In the genomic region with DNA sequence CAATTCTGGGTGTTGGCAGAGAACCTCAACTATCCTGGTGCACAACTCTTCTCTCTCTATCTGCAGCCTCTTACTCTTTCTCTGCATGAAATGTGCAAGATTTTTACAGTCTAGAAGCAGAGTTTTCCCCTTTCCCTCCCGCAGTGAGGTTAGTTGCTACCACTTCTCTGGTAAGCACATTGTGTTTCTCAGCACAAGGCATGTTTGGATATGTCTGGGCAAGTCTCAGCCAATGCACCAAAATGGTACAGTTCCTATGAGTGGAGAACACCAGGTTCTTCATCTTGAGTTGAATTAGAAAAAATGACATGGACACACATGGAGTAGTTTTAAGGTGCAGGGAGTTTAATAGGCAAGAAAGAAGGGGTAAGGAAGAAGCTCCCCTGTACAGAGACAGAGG, we compare ENCODE assay signal across 23 cellular contexts.
DNase-seq lines count a peak whose midpoint lies in the region; ATAC-seq, FAIRE-seq and TF ChIP-seq lines count a peak whose summit lies in the region.
"Had no signal": no experiment of that assay in that cellular context is flagged by ENCODE, and none has a peak within 500 bp of the region (broad histone marks: within the 10 kb centered on the region; RNA-seq: fewer than 3 reads in every experiment).

No MANE protein-coding gene starts in this region.

- H3K9me1 ChIP-seq in keratinocyte (ENCODE audit: control insufficient read depth, extremely low read depth, insufficient read depth, low read length), result no peaks in the 10 kb centered on the region

- H3K14ac ChIP-seq in H1 (ENCODE audit: insufficient read length), result no peak overlapping the region

- H3K27ac ChIP-seq in RWPE1 (peak overlapping the region; percentile 67), H1 (ENCODE audit: low read depth, low read length) (no peak overlapping the region), keratinocyte (ENCODE audit: control insufficient read depth, insufficient read depth, low read length) (peak overlapping the region; percentile 71), thyroid gland (no peak overlapping the region)
- H3K27ac ChIP-seq: HL-60 had no signal

- H4K91ac ChIP-seq in H1 (replicated peaks; ENCODE audit: insufficient read length, low read length), result no peak overlapping the region

- no peaks in the 10 kb centered on the region for H3K79me1 ChIP-seq in H1 (ENCODE audit: low read depth, low read length)

- TF ChIP-seq CTCF in RWPE1 (conservative IDR thresholded peaks at IDR 0.05; ENCODE audit: low read depth), result no peak
- TF ChIP-seq CTCF in H1 (IDR thresholded peaks at IDR 0.05; ENCODE audit: control extremely low read depth in 1 of 3, insufficient read depth in 1 of 3, low read depth in 1 of 3, low read length in 3 of 3), result no peak
- no peak for TF ChIP-seq CTCF in keratinocyte (optimal IDR thresholded peaks at IDR 0.05 in 1 of 3, IDR thresholded peaks at IDR 0.05 in 1 of 3, conservative IDR thresholded peaks at IDR 0.05 in 1 of 3; ENCODE audit: extremely low read depth in 1 of 3, insufficient read depth in 2 of 3, low read length in 3 of 3)
- TF ChIP-seq CTCF in thyroid gland (IDR thresholded peaks at IDR 0.05), result no peak

- intact Hi-C loops in thyroid gland (cut with DNase I), result no loop called here

- H3K79me2 ChIP-seq in H1 (ENCODE audit: control insufficient read depth in 1 of 2, insufficient read depth in 2 of 2, low read length in 2 of 2), result no peaks in the 10 kb centered on the region
- H3K79me2 ChIP-seq in keratinocyte (ENCODE audit: control insufficient read depth, insufficient read depth, low read length), result no peaks in the 10 kb centered on the region

- H3K18ac ChIP-seq in H1 (ENCODE audit: extremely low read depth, low read length), result no peak overlapping the region

- H3K4ac ChIP-seq in H1 (replicated peaks; ENCODE audit: insufficient read length, low read depth, low read length), result no peak overlapping the region

- H2BK12ac ChIP-seq in H1 (ENCODE audit: low read depth, low read length), result no peak overlapping the region

- DNase-seq in HPDE6-E6E7 (ENCODE audit: extremely low spot score), result peak; percentile 44
- peak; percentile 30 for DNase-seq in RWPE1 (ENCODE audit: low spot score)
- DNase-seq in H1 (ENCODE audit: low read depth in 1 of 2, low spot score in 2 of 2), result no peak
- DNase-seq in keratinocyte (ENCODE audit: low read depth, low spot score), result no peak
- no peak for DNase-seq in DMS 273 (lab: John Stamatoyannopoulos, UW; ENCODE audit: unreplicated experiment)
- no peak for DNase-seq in DMS79 (lab: John Stamatoyannopoulos, UW)
- DNase-seq in thyroid gland, result no peak
- DNase-seq: Calu3, DMS153, GOT3, Kasumi-1, MV-4-11, NCI-H1105, NCI-H1436 treated with DMSO at 0.1 percent for 48 hours, NCI-H1930, NCI-H2107, NCI-H446 treated with DMSO at 0.1 percent for 48 hours, NCI-H526 treated with DMSO at 0.1 percent for 48 hours, RPMI8226, SHP77 treated with DMSO at 0.1 percent for 48 hours had no signal

- TF ChIP-seq POLR2A in H1 (IDR thresholded peaks at IDR 0.05; ENCODE audit: control extremely low read depth in 1 of 2, low read depth in 2 of 2, low read length in 2 of 2) (no peak), thyroid gland (IDR thresholded peaks at IDR 0.05) (no peak)

- H3K27me3 ChIP-seq in H1 (replicated peaks in 1 of 4; ENCODE audit: control insufficient read depth in 3 of 4, extremely low read depth in 1 of 4, insufficient read depth in 3 of 4, low read length in 3 of 4), result no peaks in the 10 kb centered on the region
- H3K27me3 ChIP-seq in keratinocyte (ENCODE audit: control insufficient read depth, extremely low read depth, insufficient read depth, low read length), result no peaks in the 10 kb centered on the region
- no peaks in the 10 kb centered on the region for H3K27me3 ChIP-seq in thyroid gland

- H2BK120ac ChIP-seq in H1 (replicated peaks; ENCODE audit: low read depth, low read length), result peak overlapping the region; percentile 50

- H4K20me1 ChIP-seq in H1 (replicated peaks in 1 of 2; ENCODE audit: control insufficient read depth in 1 of 2, insufficient read depth in 2 of 2, low read length in 2 of 2) (no peaks in the 10 kb centered on the region), keratinocyte (ENCODE audit: control insufficient read depth, extremely low read depth, insufficient read depth, low read length) (no peaks in the 10 kb centered on the region)

- H4K5ac ChIP-seq in H1 (ENCODE audit: insufficient read length, low read depth, low read length), result no peak overlapping the region

- no peaks in the 10 kb centered on the region for H3K9me3 ChIP-seq in H1 (ENCODE audit: insufficient read depth in 2 of 2, low read depth in 1 of 2, low read length in 1 of 2)
- H3K9me3 ChIP-seq in keratinocyte (ENCODE audit: control insufficient read depth, low read depth, low read length), result peaks cover 14% of the 10 kb centered on the region
- H3K9me3 ChIP-seq in thyroid gland, result no peaks in the 10 kb centered on the region

- dilution Hi-C loops in keratinocyte (cut with MboI; ENCODE audit: extremely low pct_ligation_motif_present, low sequenced_read_pairs), result no loop called here

- H3K36me3 ChIP-seq in H1 (ENCODE audit: control insufficient read depth in 2 of 4, insufficient read depth in 4 of 4, low read length in 3 of 4), result no peaks in the 10 kb centered on the region
- no peaks in the 10 kb centered on the region for H3K36me3 ChIP-seq in keratinocyte (ENCODE audit: control insufficient read depth in 2 of 2, extremely low read depth in 1 of 2, insufficient read depth in 2 of 2, low read length in 2 of 2)
- no peaks in the 10 kb centered on the region for H3K36me3 ChIP-seq in thyroid gland

- 80% methylated on average over 1 of the region's 1 CpG; no CpG with 5 or more reads in 1 of the 2 experiments for WGBS in H1 (ENCODE audit: extremely low coverage in 1 of 2, insufficient coverage in 1 of 2, insufficient read length in 1 of 2, insufficient replicate concordance in 2 of 2, low coverage in 1 of 2, low lambda C conversion rate in 2 of 2, missing lambda C conversion rate in 1 of 2), 2 experiments
- WGBS in thyroid gland, 2 donors, result 65 to 86% methylated on average over 1 of the region's 1 CpG

- no peak overlapping the region for H2AK5ac ChIP-seq in H1 (ENCODE audit: low read depth, low read length)

- H3K23me2 ChIP-seq in H1 (ENCODE audit: low read depth, low read length), result no peaks in the 10 kb centered on the region

- H2BK5ac ChIP-seq in H1 (ENCODE audit: low read depth, low read length), result peak overlapping the region; percentile 76; the same call in 1 of the 2 replicates

- H3K4me1 ChIP-seq in H1 (replicated peaks in 1 of 4; ENCODE audit: control insufficient read depth in 3 of 4, insufficient read depth in 4 of 4, low read length in 3 of 4), result peaks cover 0 to 6% (median 1%) of the 10 kb centered on the region in 4 experiments; a peak in 1 of 7 replicates
- H3K4me1 ChIP-seq in keratinocyte (ENCODE audit: control insufficient read depth, extremely low read depth, insufficient read depth, low read length), result peaks cover 21% of the 10 kb centered on the region
- no peaks in the 10 kb centered on the region for H3K4me1 ChIP-seq in thyroid gland

- CTCF ChIA-PET in RWPE1 (lab: Yijun Ruan, JAX), result no interaction called here
- CTCF ChIA-PET in H1 (lab: Charles Lee; ENCODE audit: partially characterized antibody), result interaction anchor here (0.5 to 4.3 kb wide), 5 partner anchors 10 to 505 kb away, joined by 3 to 26 read pairs (median 17); no protein-coding TSS in a partner anchor

- H3K4me2 ChIP-seq in H1 (ENCODE audit: insufficient read depth in 1 of 2, low read depth in 2 of 2, low read length in 2 of 2) (no peak overlapping the region), keratinocyte (ENCODE audit: control insufficient read depth, extremely low read depth, insufficient read depth, low read depth, low read length) (peak overlapping the region; percentile 27)

- H3K56ac ChIP-seq in H1 (replicated peaks; ENCODE audit: insufficient read length, low read depth, low read length), result no peak overlapping the region

- no peak overlapping the region for H2BK15ac ChIP-seq in H1 (ENCODE audit: low read length)

- no peak overlapping the region for H2AFZ ChIP-seq in H1 (ENCODE audit: low read length)
- peak overlapping the region; percentile 54 for H2AFZ ChIP-seq in keratinocyte (ENCODE audit: control insufficient read depth, low read length)

- TF ChIP-seq RAD21 in H1 (IDR thresholded peaks at IDR 0.05 in 1 of 2, conservative IDR thresholded peaks at IDR 0.05 in 1 of 2; ENCODE audit: low read depth in 2 of 2, low read length in 2 of 2), result no peak

- no peak overlapping the region for H3K9ac ChIP-seq in H1 (replicated peaks in 1 of 4; ENCODE audit: extremely low read depth in 1 of 4, low read depth in 3 of 4, low read length in 3 of 4)
- no peak overlapping the region for H3K9ac ChIP-seq in keratinocyte (ENCODE audit: control insufficient read depth, extremely low read depth, insufficient read depth, low read length)

- POLR2A ChIA-PET in RWPE1 (lab: Yijun Ruan, JAX; ENCODE audit: low non-redundant PET), result no interaction called here
- POLR2A ChIA-PET in H1 (lab: Charles Lee; ENCODE audit: partially characterized antibody), result no interaction called here

- ATAC-seq in HG03097 (IDR thresholded peaks at IDR 0.05; ENCODE audit: low FRiP score, unreplicated experiment), result no peak
- ATAC-seq: HCT116 had no signal

- H2BK20ac ChIP-seq in H1 (ENCODE audit: low read length), result 0 out of 2 replicates have a peak overlapping the region, but pooled peaks have one; percentile 68

- no peak overlapping the region for H3K23ac ChIP-seq in H1 (ENCODE audit: insufficient read length)

- no peak for FAIRE-seq in H1 (lab: Jason Lieb, UNC)
- no peak for FAIRE-seq in keratinocyte (lab: Jason Lieb, UNC)

- TF ChIP-seq EP300 in H1 (IDR thresholded peaks at IDR 0.05; ENCODE audit: borderline replicate concordance in 1 of 2, low read depth in 2 of 2, low read length in 2 of 2), result no peak

- H4K8ac ChIP-seq in H1 (ENCODE audit: extremely low read depth, insufficient read depth, low read length), result no peak overlapping the region

- H3K4me3 ChIP-seq in H1 (ENCODE audit: extremely low read depth in 1 of 4, insufficient read depth in 2 of 4, low read depth in 3 of 4, low read length in 4 of 4) (no peak overlapping the region), keratinocyte (ENCODE audit: control insufficient read depth in 2 of 3, extremely low read depth in 1 of 3, insufficient read depth in 2 of 3, low read depth in 1 of 3, low read length in 3 of 3) (no peak overlapping the region), thyroid gland (replicated peaks in 1 of 3) (no peak overlapping the region)

TF ChIP-seq in H1, 55 proteins besides CTCF, POLR2A, EP300 and RAD21 (continues in another document):
- TF ChIP-seq, protein P1, sequence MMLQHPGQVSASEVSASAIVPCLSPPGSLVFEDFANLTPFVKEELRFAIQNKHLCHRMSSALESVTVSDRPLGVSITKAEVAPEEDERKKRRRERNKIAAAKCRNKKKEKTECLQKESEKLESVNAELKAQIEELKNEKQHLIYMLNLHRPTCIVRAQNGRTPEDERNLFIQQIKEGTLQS (IDR thresholded peaks at IDR 0.05; ENCODE audit: insufficient read depth, low read depth, low read length), result no peak
- TF ChIP-seq, protein P2, sequence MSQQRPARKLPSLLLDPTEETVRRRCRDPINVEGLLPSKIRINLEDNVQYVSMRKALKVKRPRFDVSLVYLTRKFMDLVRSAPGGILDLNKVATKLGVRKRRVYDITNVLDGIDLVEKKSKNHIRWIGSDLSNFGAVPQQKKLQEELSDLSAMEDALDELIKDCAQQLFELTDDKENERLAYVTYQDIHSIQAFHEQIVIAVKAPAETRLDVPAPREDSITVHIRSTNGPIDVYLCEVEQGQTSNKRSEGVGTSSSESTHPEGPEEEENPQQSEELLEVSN (IDR thresholded peaks at IDR 0.05), result no peak

Comparison
In these comparisons a context has a peak if more than half of its experiments do, and no peak if none do; other contexts are left out.
1. DNase-seq: peak in HPDE6-E6E7 (single experiment) and RWPE1 (single experiment); none in H1 (0 of 2), keratinocyte (single experiment), DMS 273 (single experiment), DMS79 (single experiment) and thyroid gland (0 of 2).
2. H3K27ac ChIP-seq: peak in RWPE1 (single experiment) and keratinocyte (single experiment); none in H1 (single experiment) and thyroid gland (0 of 3).